ENCODE assay signal across 32 cellular contexts in the genomic region with DNA sequence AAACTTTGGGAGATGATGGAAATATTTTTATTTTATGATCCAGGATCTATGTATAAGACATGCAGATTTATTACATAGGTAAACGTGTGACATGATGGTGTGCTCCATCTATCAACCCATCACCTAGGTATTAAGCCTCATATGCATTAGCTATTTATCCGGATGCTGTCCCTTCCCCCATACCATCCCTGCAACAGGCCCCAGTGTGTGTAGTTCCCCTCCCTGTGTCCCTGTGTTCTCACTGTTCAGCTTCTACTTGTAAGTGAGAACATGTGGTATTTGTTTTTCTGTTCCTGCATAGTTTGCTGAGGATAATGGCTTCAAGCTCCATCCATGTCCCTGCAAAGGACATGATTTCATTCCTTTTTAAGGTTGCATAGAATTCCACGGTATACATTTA.
"Had no signal": no experiment of that assay in that cellular context is flagged by ENCODE, and none has a peak within 500 bp of the region (broad histone marks: within the 10 kb centered on the region; RNA-seq: fewer than 3 reads in every experiment).

No MANE protein-coding gene starts in this region.

- H3K9ac ChIP-seq: neural progenitor cell, parathyroid adenoma had no signal

- H3K4me3 Mint-ChIP-seq: naive thymus-derived CD8-positive, alpha-beta T cell; natural killer cell treated with Interleukin-12 subunit alpha and Interleukin-12 subunit beta and Interleukin-15 and Interleukin-18, amount 100 ng/mL, for 72 hours; nephron progenitor cell; neural progenitor cell; stimulated activated memory B cell treated with anti-CD40 and anti-IgM and Interleukin-4, amounts not matched to agents 10 μg/mL and 1 μg/mL and 100 μg/mL, for 72 hours; stimulated activated naive CD8-positive, alpha-beta T cell treated with anti-CD3 and anti-CD28 coated beads, Interleukin-15, amount 100 ng/mL, for 72 hours; type B pancreatic cell had no signal

- H3K27ac ChIP-seq: neural progenitor cell, ovary, parathyroid adenoma, psoas muscle, skin epidermis, spleen, suprapubic skin, testis, tibial artery, transverse colon, vagina had no signal

- H3K4me2 ChIP-seq: neural progenitor cell, smooth muscle cell had no signal

- H3K9me3 ChIP-seq: ovary, psoas muscle, suprapubic skin, testis, tibial artery, transverse colon, vagina had no signal

- H2AFZ ChIP-seq: neural progenitor cell, parathyroid adenoma had no signal

- H3K27ac Mint-ChIP-seq: natural killer cell treated with Interleukin-12 subunit alpha and Interleukin-12 subunit beta and Interleukin-15 and Interleukin-18, amount 100 ng/mL, for 72 hours; nephron progenitor cell; neural progenitor cell; progenitor cell of endocrine pancreas; stimulated activated memory B cell treated with anti-CD40 and anti-IgM and Interleukin-4, amounts not matched to agents 10 μg/mL and 1 μg/mL and 100 μg/mL, for 72 hours; stimulated activated naive CD8-positive, alpha-beta T cell treated with anti-CD3 and anti-CD28 coated beads, Interleukin-15, amount 100 ng/mL, for 72 hours; type B pancreatic cell had no signal

- H3K27me3 Mint-ChIP-seq: progenitor cell of endocrine pancreas; stimulated activated memory B cell treated with anti-CD40 and anti-IgM and Interleukin-4, amounts not matched to agents 10 μg/mL and 1 μg/mL and 100 μg/mL, for 72 hours; type B pancreatic cell had no signal

- H3K79me2 ChIP-seq: parathyroid adenoma had no signal

- H3K4me3 ChIP-seq: neural progenitor cell, ovary, psoas muscle, skin epidermis, smooth muscle cell, spleen, suprapubic skin, testis, tibial artery, transverse colon, vagina had no signal

- ATAC-seq: naive thymus-derived CD8-positive, alpha-beta T cell; natural killer cell treated with Interleukin-12 subunit alpha and Interleukin-12 subunit beta and Interleukin-15 and Interleukin-18, amount 100 ng/mL, for 72 hours; psoas muscle; right cardiac atrium; sciatic nerve; stimulated activated memory B cell treated with anti-CD40 and anti-IgM and Interleukin-4, amounts not matched to agents 10 μg/mL and 1 μg/mL and 100 μg/mL, for 72 hours; stimulated activated naive CD8-positive, alpha-beta T cell treated with anti-CD3 and anti-CD28 coated beads, Interleukin-15, amount 100 ng/mL, for 72 hours; stimulated activated naive CD8-positive, alpha-beta T cell treated with anti-CD3 and anti-CD28 coated beads, Interleukin-15, Interleukin-2, amounts not matched to agents 100 U/mL and 50 U/mL, for 24 hours had no signal

- H3K36me3 ChIP-seq: neural progenitor cell, ovary, transverse colon had no signal

- H3K4me1 ChIP-seq: neural progenitor cell, parathyroid adenoma, psoas muscle, spleen, suprapubic skin, testis, tibial artery, transverse colon, vagina had no signal

- DNase-seq: naive thymus-derived CD8-positive, alpha-beta T cell; nephron progenitor cell; occipital lobe; ovary; posterior cingulate gyrus; psoas muscle; right cardiac atrium; spleen; stimulated activated CD4-positive, alpha-beta T cell treated with anti-CD3 and anti-CD28 coated beads, Interleukin-12 subunit alpha, Interleukin-12 subunit beta, amount 100 ng/mL, for 4 hours; stimulated activated CD4-positive, alpha-beta T cell treated with anti-CD3 and anti-CD28 coated beads, Interleukin-1b, Interleukin-23, amount 100 ng/mL, for 48 hours; stimulated activated CD4-positive, alpha-beta T cell treated with anti-CD3 and anti-CD28 coated beads, Interleukin-4, amount 100 ng/mL, for 1 hour; stimulated activated CD4-positive, alpha-beta T cell treated with anti-CD3 and anti-CD28 coated beads, Interleukin-4, amount 100 ng/mL, for 4 hours; stimulated activated CD8-positive, alpha-beta memory T cell treated with anti-CD3 and anti-CD28 coated beads, Interleukin-4, amount 100 ng/mL, for 48 hours; stimulated activated naive CD4-positive, alpha-beta T cell; stimulated activated naive CD8-positive, alpha-beta T cell treated with anti-CD3 and anti-CD28 coated beads, Interleukin-15, amount 100 ng/mL, for 72 hours; stimulated activated naive CD8-positive, alpha-beta T cell treated with anti-CD3 and anti-CD28 coated beads, Interleukin-15, Interleukin-2, amounts not matched to agents 100 U/mL and 50 U/mL, for 24 hours; substantia nigra; testis; tibial artery; transverse colon had no signal

- FAIRE-seq: urothelium cell line had no signal

- H3K4me1 Mint-ChIP-seq: naive thymus-derived CD8-positive, alpha-beta T cell; nephron progenitor cell; neural progenitor cell; stimulated activated memory B cell treated with anti-CD40 and anti-IgM and Interleukin-4, amounts not matched to agents 10 μg/mL and 1 μg/mL and 100 μg/mL, for 72 hours; stimulated activated naive CD8-positive, alpha-beta T cell treated with anti-CD3 and anti-CD28 coated beads, Interleukin-15, amount 100 ng/mL, for 72 hours had no signal

- H3K27me3 ChIP-seq: neural progenitor cell, ovary, spleen, suprapubic skin, testis, tibial artery, transverse colon, vagina had no signal

- H3K36me3 Mint-ChIP-seq: neural progenitor cell had no signal
